2 cellular contexts compared by ENCODE assay signal in the genomic region with DNA sequence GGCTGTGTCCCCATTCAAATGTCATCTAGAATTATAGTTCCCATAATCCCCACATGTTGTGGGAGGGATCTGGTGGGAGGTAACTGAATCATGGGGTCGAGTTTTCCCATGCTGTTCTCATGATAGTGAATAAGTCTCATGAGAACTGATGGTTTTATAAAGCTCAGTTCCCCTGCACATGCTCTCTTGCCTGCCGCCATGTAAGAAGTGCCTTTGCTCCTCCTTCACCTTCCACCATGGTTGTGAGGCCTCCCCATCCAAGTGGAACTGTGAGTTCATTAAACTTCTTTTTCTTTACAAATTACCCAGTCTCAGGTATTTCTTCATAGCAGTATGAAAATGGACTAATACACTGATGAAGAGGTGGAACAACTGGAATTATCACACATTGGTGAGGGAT. TPM values are rescaled to one million over a fixed set of nuclear protein-coding genes. Genes with fewer than 3 reads are reported as not detected.
"Had no signal": no experiment of that assay in that cellular context is flagged by ENCODE, and none has a peak within 500 bp of the region (broad histone marks: within the 10 kb centered on the region; RNA-seq: fewer than 3 reads in every experiment).

No MANE protein-coding gene starts in this region.

RNA-seq across cellular contexts. Expression of a gene that starts 55.9 kb away (rescaled TPM):
- total RNA-seq: GM23248, HFFc6 had no signal
- polyA plus RNA-seq: GM23248 had no signal
